24 cellular contexts compared by ENCODE assay signal in the genomic region with DNA sequence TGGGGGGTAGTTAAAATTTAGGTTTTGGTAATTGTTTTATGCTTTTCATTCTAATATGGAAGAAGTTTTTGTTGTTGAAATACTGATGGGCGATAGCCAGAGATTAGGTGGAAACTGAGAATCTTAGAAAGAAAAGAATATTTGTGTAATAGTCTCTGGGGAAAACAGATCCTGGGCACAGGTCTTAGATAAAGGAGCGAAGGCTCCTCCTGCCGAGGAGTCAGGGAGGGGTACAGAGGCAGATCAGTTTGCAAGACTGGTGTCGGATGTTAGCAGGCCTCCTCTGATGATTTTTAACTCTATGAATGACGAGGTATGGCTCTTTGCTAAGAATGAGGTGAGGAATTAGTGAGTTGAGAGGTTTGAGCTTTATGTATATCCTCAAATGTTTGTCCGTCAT.
DNase-seq lines count a peak whose midpoint lies in the region; ATAC-seq and TF ChIP-seq lines count a peak whose summit lies in the region.
"Had no signal": no experiment of that assay in that cellular context is flagged by ENCODE, and none has a peak within 500 bp of the region (broad histone marks: within the 10 kb centered on the region; RNA-seq: fewer than 3 reads in every experiment).

No MANE protein-coding gene starts in this region.

- peak; percentile 13 for TF ChIP-seq CTCF in epithelial cell of esophagus (IDR thresholded peaks at IDR 0.05; ENCODE audit: insufficient read depth, low read depth, low read length, missing control alignments)

- no peaks in the 10 kb centered on the region for H3K4me1 Mint-ChIP-seq in activated CD4-positive, alpha-beta T cell treated with anti-CD3 and anti-CD28 coated beads, Interleukin-2, amount 10 ng/mL, durations not matched to agents 7 days and 5 days
- H3K4me1 Mint-ChIP-seq in activated T-helper 2 cell treated with anti-CD3 and anti-CD28 coated beads, Interferon-gamma antibody, Interleukin-2, Interleukin-4, amounts not matched to agents 10 μg/mL and 5 μg/mL and 100 μg/mL, durations not matched to agents 14 hours and 24 hours and 36 hours (ENCODE audit: low read depth), result no peaks in the 10 kb centered on the region

- 100% methylated on average over 1 of the region's 6 CpGs for WGBS in mesendoderm (ENCODE audit: extremely low coverage, insufficient coverage, low lambda C conversion rate)

- no peaks in the 10 kb centered on the region for H3K79me2 ChIP-seq in mesendoderm (ENCODE audit: control insufficient read depth, insufficient read depth, low read length)

- H3K4ac ChIP-seq in mesendoderm (ENCODE audit: low read depth, low read length), result no peak overlapping the region

- no peak overlapping the region for H3K27ac Mint-ChIP-seq in activated CD4-positive, alpha-beta T cell treated with anti-CD3 and anti-CD28 coated beads, Interleukin-2, amount 10 ng/mL, durations not matched to agents 7 days and 5 days
- H3K27ac Mint-ChIP-seq in activated T-helper 2 cell treated with anti-CD3 and anti-CD28 coated beads, Interferon-gamma antibody, Interleukin-2, Interleukin-4, amounts not matched to agents 10 μg/mL and 5 μg/mL and 100 μg/mL, durations not matched to agents 14 hours and 24 hours and 36 hours, result no peak overlapping the region
- H3K27ac Mint-ChIP-seq: naive thymus-derived CD8-positive, alpha-beta T cell had no signal

- no peak overlapping the region for H3K18ac ChIP-seq in mesendoderm (ENCODE audit: low read length)

- no peaks in the 10 kb centered on the region for H3K27me3 ChIP-seq in mesendoderm (ENCODE audit: insufficient read depth, low read length, poor library complexity)
- H3K27me3 ChIP-seq: ascending aorta, colonic mucosa, thyroid gland had no signal

- no peak overlapping the region for H3K9ac ChIP-seq in mesendoderm (ENCODE audit: low read length)

- H2BK15ac ChIP-seq in mesendoderm (replicated peaks; ENCODE audit: low read depth), result no peak overlapping the region

- POLR2A ChIA-PET in activated CD4-positive, alpha-beta T cell treated with anti-CD3 and anti-CD28 coated beads, Interleukin-2, amount 10 ng/mL, durations not matched to agents 7 days and 5 days (lab: Charles Lee), result no interaction called here

- no peak overlapping the region for H3K56ac ChIP-seq in mesendoderm (ENCODE audit: low read length)

- H3K36me3 ChIP-seq in mesendoderm (ENCODE audit: control insufficient read depth, insufficient read depth, low read length), result no peaks in the 10 kb centered on the region
- H3K36me3 ChIP-seq: ascending aorta, colonic mucosa, thyroid gland had no signal

- no peak overlapping the region for H2AK5ac ChIP-seq in mesendoderm (ENCODE audit: low read length)

- H2BK120ac ChIP-seq in mesendoderm (ENCODE audit: low read depth, low read length), result no peak overlapping the region

- H3K27ac ChIP-seq in mesendoderm (ENCODE audit: low read depth, low read length), result no peak overlapping the region
- H3K27ac ChIP-seq: ascending aorta, colonic mucosa, skin epidermis, thyroid gland had no signal

- no peaks in the 10 kb centered on the region for H3K4me1 ChIP-seq in mesendoderm (ENCODE audit: control insufficient read depth, low read depth, low read length)
- H3K4me1 ChIP-seq: ascending aorta, colonic mucosa, thyroid gland had no signal

- DNase-seq in DMS 273 (lab: John Stamatoyannopoulos, UW; ENCODE audit: unreplicated experiment) (peak; percentile 68), NCI-H524 treated with DMSO at 0.1 percent for 48 hours (lab: John Stamatoyannopoulos, UW) (peak; percentile 31), epithelial cell of esophagus (ENCODE audit: low read depth) (peak; percentile 15), mesendoderm (peak; percentile 16), NCI-H526 treated with DMSO at 0.1 percent for 48 hours (lab: John Stamatoyannopoulos, UW) (no peak)
- DNase-seq in activated CD4-positive, alpha-beta T cell treated with anti-CD3 and anti-CD28 coated beads, Interleukin-2, amount 10 ng/mL, durations not matched to agents 7 days and 5 days, result no peak
- no peak for DNase-seq in activated T-helper 2 cell treated with anti-CD3 and anti-CD28 coated beads, Interferon-gamma antibody, Interleukin-2, Interleukin-4, amounts not matched to agents 10 μg/mL and 5 μg/mL and 100 μg/mL, durations not matched to agents 14 hours and 24 hours and 36 hours (ENCODE audit: low spot score)
- DNase-seq: activated CD8-positive, alpha-beta memory T cell treated with anti-CD3 and anti-CD28 coated beads for 24 hours; activated naive CD4-positive, alpha-beta T cell treated with anti-CD3 and anti-CD28 coated beads, Interleukin-2, amount 50 U/mL, for 16 hours; activated T-cell treated with anti-CD3 and anti-CD28 coated beads, Interleukin-2, amount 50 U/mL, for 48 hours; colonic mucosa; hippocampal formation; naive thymus-derived CD8-positive, alpha-beta T cell; NCI-H146; NCI-H446; posterior cingulate gyrus; stimulated activated CD4-positive, alpha-beta T cell treated with anti-CD3 and anti-CD28 coated beads, Interleukin-2, amount 100 ng/mL, for 24 hours; stimulated activated naive CD4-positive, alpha-beta T cell; T1000; thyroid gland had no signal

- no peak overlapping the region for H3K23ac ChIP-seq in mesendoderm (ENCODE audit: low read length)

- H3K4me3 ChIP-seq in epithelial cell of esophagus (ENCODE audit: low read length) (no peak overlapping the region), mesendoderm (ENCODE audit: low read length) (no peak overlapping the region)
- H3K4me3 ChIP-seq: ascending aorta, colonic mucosa, skin epidermis, thyroid gland had no signal

- no peaks in the 10 kb centered on the region for H3K9me3 Mint-ChIP-seq in activated CD4-positive, alpha-beta T cell treated with anti-CD3 and anti-CD28 coated beads, Interleukin-2, amount 10 ng/mL, durations not matched to agents 7 days and 5 days
- peaks cover 3% of the 10 kb centered on the region for H3K9me3 Mint-ChIP-seq in activated T-helper 2 cell treated with anti-CD3 and anti-CD28 coated beads, Interferon-gamma antibody, Interleukin-2, Interleukin-4, amounts not matched to agents 10 μg/mL and 5 μg/mL and 100 μg/mL, durations not matched to agents 14 hours and 24 hours and 36 hours

- H2BK5ac ChIP-seq in mesendoderm (ENCODE audit: low read length), result no peak overlapping the region

- H3K27me3 Mint-ChIP-seq in activated CD4-positive, alpha-beta T cell treated with anti-CD3 and anti-CD28 coated beads, Interleukin-2, amount 10 ng/mL, durations not matched to agents 7 days and 5 days, result no peaks in the 10 kb centered on the region
- H3K27me3 Mint-ChIP-seq in activated T-helper 2 cell treated with anti-CD3 and anti-CD28 coated beads, Interferon-gamma antibody, Interleukin-2, Interleukin-4, amounts not matched to agents 10 μg/mL and 5 μg/mL and 100 μg/mL, durations not matched to agents 14 hours and 24 hours and 36 hours (ENCODE audit: low read depth), result no peaks in the 10 kb centered on the region

- H3K4me3 Mint-ChIP-seq in activated CD4-positive, alpha-beta T cell treated with anti-CD3 and anti-CD28 coated beads, Interleukin-2, amount 10 ng/mL, durations not matched to agents 7 days and 5 days, result no peak overlapping the region
- no peak overlapping the region for H3K4me3 Mint-ChIP-seq in activated T-helper 2 cell treated with anti-CD3 and anti-CD28 coated beads, Interferon-gamma antibody, Interleukin-2, Interleukin-4, amounts not matched to agents 10 μg/mL and 5 μg/mL and 100 μg/mL, durations not matched to agents 14 hours and 24 hours and 36 hours (ENCODE audit: low read depth)

- no peak overlapping the region for H3K4me2 ChIP-seq in mesendoderm (ENCODE audit: low read length)

- no peak overlapping the region for H4K5ac ChIP-seq in mesendoderm (ENCODE audit: low read length)

- intact Hi-C loops in activated T-helper 2 cell treated with anti-CD3 and anti-CD28 coated beads, Interferon-gamma antibody, Interleukin-2, Interleukin-4, amounts not matched to agents 10 μg/mL and 5 μg/mL and 100 μg/mL, durations not matched to agents 14 hours and 24 hours and 36 hours (cut with micrococcal nuclease), result no loop called here

- H4K8ac ChIP-seq in mesendoderm (ENCODE audit: low read depth, low read length), result no peak overlapping the region

- H3K79me1 ChIP-seq in mesendoderm (ENCODE audit: low read length), result no peaks in the 10 kb centered on the region

- ATAC-seq in GM18520 (IDR thresholded peaks at IDR 0.05; ENCODE audit: unreplicated experiment), result no peak
- ATAC-seq: activated CD4-positive, CD25-positive, alpha-beta regulatory T cell treated with anti-CD3 and anti-CD28 coated beads, Interleukin-2, amount 50 U/mL, for 24 hours; naive thymus-derived CD8-positive, alpha-beta T cell had no signal

- H3K36me3 Mint-ChIP-seq in activated CD4-positive, alpha-beta T cell treated with anti-CD3 and anti-CD28 coated beads, Interleukin-2, amount 10 ng/mL, durations not matched to agents 7 days and 5 days (ENCODE audit: low read depth), result no peaks in the 10 kb centered on the region
- H3K36me3 Mint-ChIP-seq in activated T-helper 2 cell treated with anti-CD3 and anti-CD28 coated beads, Interferon-gamma antibody, Interleukin-2, Interleukin-4, amounts not matched to agents 10 μg/mL and 5 μg/mL and 100 μg/mL, durations not matched to agents 14 hours and 24 hours and 36 hours (ENCODE audit: low read depth), result no peaks in the 10 kb centered on the region
- H3K36me3 Mint-ChIP-seq: naive thymus-derived CD8-positive, alpha-beta T cell had no signal

- CTCF ChIA-PET in activated CD4-positive, alpha-beta T cell treated with anti-CD3 and anti-CD28 coated beads, Interleukin-2, amount 10 ng/mL, durations not matched to agents 7 days and 5 days (lab: Charles Lee), result no interaction called here

Comparison
In these comparisons a context has a peak if more than half of its experiments do, and no peak if none do; other contexts are left out.
1. DNase-seq: peak in DMS 273 (single experiment), NCI-H524 treated with DMSO at 0.1 percent for 48 hours (single experiment), epithelial cell of esophagus (single experiment) and mesendoderm (single experiment); none in activated CD4-positive, alpha-beta T cell treated with anti-CD3 and anti-CD28 coated beads, Interleukin-2, amount 10 ng/mL, durations not matched to agents 7 days and 5 days (single experiment), activated T-helper 2 cell treated with anti-CD3 and anti-CD28 coated beads, Interferon-gamma antibody, Interleukin-2, Interleukin-4, amounts not matched to agents 10 μg/mL and 5 μg/mL and 100 μg/mL, durations not matched to agents 14 hours and 24 hours and 36 hours (single experiment) and NCI-H526 treated with DMSO at 0.1 percent for 48 hours (single experiment).